In genomic region chr1:62727656-62728396, GRCh38 we compare ENCODE assay signal across 2 cellular contexts.
TF ChIP-seq lines count a peak whose summit lies in the region.

No MANE protein-coding gene starts in this region.

TF ChIP-seq in HEK293T, 16 proteins besides CTCF, POLR2A, EP300 and RAD21:
- TF ChIP-seq SUZ12 (IDR thresholded peaks at IDR 0.05) = no peak
- TF ChIP-seq, protein P1, sequence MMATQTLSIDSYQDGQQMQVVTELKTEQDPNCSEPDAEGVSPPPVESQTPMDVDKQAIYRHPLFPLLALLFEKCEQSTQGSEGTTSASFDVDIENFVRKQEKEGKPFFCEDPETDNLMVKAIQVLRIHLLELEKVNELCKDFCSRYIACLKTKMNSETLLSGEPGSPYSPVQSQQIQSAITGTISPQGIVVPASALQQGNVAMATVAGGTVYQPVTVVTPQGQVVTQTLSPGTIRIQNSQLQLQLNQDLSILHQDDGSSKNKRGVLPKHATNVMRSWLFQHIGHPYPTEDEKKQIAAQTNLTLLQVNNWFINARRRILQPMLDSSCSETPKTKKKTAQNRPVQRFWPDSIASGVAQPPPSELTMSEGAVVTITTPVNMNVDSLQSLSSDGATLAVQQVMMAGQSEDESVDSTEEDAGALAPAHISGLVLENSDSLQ (IDR thresholded peaks at IDR 0.05) = peak; percentile 40; the same call in 1 of the 2 replicates

TF ChIP-seq in GM12878, 131 proteins besides CTCF, POLR2A, EP300 and RAD21:
- TF ChIP-seq TCF7 (IDR thresholded peaks at IDR 0.05; ENCODE audit: borderline replicate concordance) (no peak), BMI1 (IDR thresholded peaks at IDR 0.05; ENCODE audit: borderline replicate concordance) (peak; percentile 90), SMAD5 (IDR thresholded peaks at IDR 0.05; ENCODE audit: low read depth) (no peak), SIX5 (IDR thresholded peaks at IDR 0.05; ENCODE audit: low read depth, low read length, severe bottlenecking) (no peak)
- TF ChIP-seq, protein P2, sequence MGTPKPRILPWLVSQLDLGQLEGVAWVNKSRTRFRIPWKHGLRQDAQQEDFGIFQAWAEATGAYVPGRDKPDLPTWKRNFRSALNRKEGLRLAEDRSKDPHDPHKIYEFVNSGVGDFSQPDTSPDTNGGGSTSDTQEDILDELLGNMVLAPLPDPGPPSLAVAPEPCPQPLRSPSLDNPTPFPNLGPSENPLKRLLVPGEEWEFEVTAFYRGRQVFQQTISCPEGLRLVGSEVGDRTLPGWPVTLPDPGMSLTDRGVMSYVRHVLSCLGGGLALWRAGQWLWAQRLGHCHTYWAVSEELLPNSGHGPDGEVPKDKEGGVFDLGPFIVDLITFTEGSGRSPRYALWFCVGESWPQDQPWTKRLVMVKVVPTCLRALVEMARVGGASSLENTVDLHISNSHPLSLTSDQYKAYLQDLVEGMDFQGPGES (IDR thresholded peaks at IDR 0.05) = no peak
- TF ChIP-seq, protein P1 (IDR thresholded peaks at IDR 0.05) = peak; percentile 80
